In the genomic region with DNA sequence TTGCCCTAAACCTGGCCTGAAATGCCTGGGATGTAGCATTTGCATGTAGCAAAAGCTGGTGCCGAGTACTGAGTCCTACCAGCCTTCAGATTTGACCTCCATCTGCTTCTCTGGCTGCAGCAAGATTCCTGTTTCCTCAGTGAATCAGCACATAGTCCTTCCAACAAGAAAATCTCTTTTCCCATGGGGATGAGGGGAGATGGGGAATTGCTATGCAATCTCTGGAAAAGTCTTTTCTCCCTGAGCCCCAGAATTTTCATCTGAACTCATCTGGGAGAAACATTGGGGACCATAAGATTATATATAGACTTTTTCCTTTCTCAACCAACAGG, we compare ENCODE assay signal across 17 cellular contexts.
"Had no signal": no experiment of that assay in that cellular context is flagged by ENCODE, and none has a peak within 500 bp of the region (broad histone marks: within the 10 kb centered on the region; RNA-seq: fewer than 3 reads in every experiment).

No MANE protein-coding gene starts in this region.

- H3K4me1 ChIP-seq: foreskin keratinocyte, parathyroid adenoma had no signal

- ATAC-seq: foreskin keratinocyte; stimulated activated naive B cell treated with anti-CD40 and anti-IgM and Interleukin-4, amounts not matched to agents 10 μg/mL and 1 μg/mL and 100 μg/mL, for 72 hours had no signal

- H3K9ac ChIP-seq: parathyroid adenoma, SK-N-SH had no signal

- H2AFZ ChIP-seq: parathyroid adenoma had no signal

- H3K4me3 ChIP-seq: dorsolateral prefrontal cortex had no signal

- H3K9me3 ChIP-seq: SK-N-SH had no signal

- DNase-seq: activated CD4-positive, CD25-positive, alpha-beta regulatory T cell treated with anti-CD3 and anti-CD28 coated beads, Interleukin-2, amount 50 U/mL, for 72 hours; activated naive CD4-positive, alpha-beta T cell treated with Interleukin-2 at 50 U/mL for 16 hours; activated T-cell treated with anti-CD3 and anti-CD28 coated beads for 4 hours; aorta; dorsolateral prefrontal cortex; erythroblast; foreskin keratinocyte; glutamatergic neuron; immature natural killer cell; naive B cell; SK-N-SH; stimulated activated CD4-positive, alpha-beta T cell treated with anti-CD3 and anti-CD28 coated beads, Interleukin-4, amount 100 ng/mL, for 1 hour; stimulated activated naive B cell treated with anti-CD40 and anti-IgM and Interleukin-4, amounts not matched to agents 10 μg/mL and 1 μg/mL and 100 μg/mL, for 72 hours; T-helper 1 cell; T1000; trophoblast cell had no signal

- H3K27me3 ChIP-seq: dorsolateral prefrontal cortex, foreskin keratinocyte had no signal

- H3K4me2 ChIP-seq: SK-N-SH had no signal

- H3K79me2 ChIP-seq: parathyroid adenoma had no signal

- H3K27ac ChIP-seq: foreskin keratinocyte, parathyroid adenoma had no signal
